15 cellular contexts compared by ENCODE assay signal in the genomic region with DNA sequence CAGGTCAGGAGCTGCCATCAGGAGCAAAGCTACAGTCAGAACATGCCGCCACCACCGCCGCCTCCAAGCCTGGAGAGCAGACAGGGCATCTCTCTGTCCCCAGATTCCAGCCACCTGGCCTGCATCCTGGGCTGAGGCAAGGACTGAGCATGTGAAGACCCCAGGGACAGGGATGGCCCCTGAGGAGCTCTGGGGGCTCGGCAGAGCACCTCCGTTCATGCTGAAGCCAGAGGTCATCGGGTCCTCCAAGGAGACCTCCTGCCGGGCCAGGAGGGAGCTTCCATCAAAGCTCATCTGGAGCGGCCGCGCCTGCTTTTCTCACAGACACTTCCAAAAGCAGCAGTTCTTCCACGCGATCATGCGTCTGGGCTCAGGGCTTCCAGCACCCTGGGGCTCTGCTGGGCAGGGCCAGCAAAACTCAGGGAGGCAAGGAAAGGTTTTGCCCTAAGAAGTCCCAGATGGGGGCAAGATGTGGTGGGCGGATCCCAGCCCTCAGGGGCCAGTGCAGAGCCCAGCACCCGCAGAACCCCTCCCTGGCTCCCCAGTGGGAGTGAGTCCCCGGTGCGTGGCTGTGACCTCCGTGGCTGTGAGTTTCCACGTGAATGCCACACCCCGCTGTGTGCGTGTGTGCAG.
A peak's percentile ranks its signal among the peaks of the same experiment; 100 is the strongest.
DNase-seq lines count a peak whose midpoint lies in the region; ATAC-seq, FAIRE-seq and TF ChIP-seq lines count a peak whose summit lies in the region.
"Had no signal": no experiment of that assay in that cellular context is flagged by ENCODE, and none has a peak within 500 bp of the region (broad histone marks: within the 10 kb centered on the region; RNA-seq: fewer than 3 reads in every experiment).

No MANE protein-coding gene starts in this region.

- no peaks in the 10 kb centered on the region for H3K9me3 ChIP-seq in kidney (ENCODE audit: control insufficient read depth in 1 of 2, low read length in 2 of 2)
- H3K9me3 ChIP-seq in MG63 = no peaks in the 10 kb centered on the region
- H3K9me3 ChIP-seq: BLaER1 had no signal

- H3K4me3 ChIP-seq in H7 (ENCODE audit: insufficient read depth, low read depth, low read length) (no peak overlapping the region), kidney (ENCODE audit: low read length in 2 of 2) (no peak overlapping the region), MG63 (no peak overlapping the region)
- H3K4me3 ChIP-seq: BLaER1 had no signal

- no peaks in the 10 kb centered on the region for H3K4me1 Mint-ChIP-seq in activated naive CD8-positive, alpha-beta T cell treated with anti-CD3 and anti-CD28 coated beads, Interleukin-2, amount 10 ng/mL, durations not matched to agents 7 days and 5 days
- H3K4me1 Mint-ChIP-seq in activated naive CD8-positive, alpha-beta T cell treated with anti-CD3 and anti-CD28 coated beads, Interleukin-2, amount 50 U/mL, for 24 hours = no peaks in the 10 kb centered on the region
- H3K4me1 Mint-ChIP-seq in mesothelial cell of epicardium = no peaks in the 10 kb centered on the region
- H3K4me1 Mint-ChIP-seq: CD4-positive, CD25-positive, alpha-beta regulatory T cell had no signal

- H3K4me3 Mint-ChIP-seq in activated naive CD8-positive, alpha-beta T cell treated with anti-CD3 and anti-CD28 coated beads, Interleukin-2, amount 10 ng/mL, durations not matched to agents 7 days and 5 days = no peak overlapping the region
- H3K4me3 Mint-ChIP-seq in activated naive CD8-positive, alpha-beta T cell treated with anti-CD3 and anti-CD28 coated beads, Interleukin-2, amount 50 U/mL, for 24 hours = no peak overlapping the region
- H3K4me3 Mint-ChIP-seq in mesothelial cell of epicardium = no peak overlapping the region
- H3K4me3 Mint-ChIP-seq: CD4-positive, CD25-positive, alpha-beta regulatory T cell; HFFc6 had no signal

- DNase-seq in activated naive CD8-positive, alpha-beta T cell treated with anti-CD3 and anti-CD28 coated beads, Interleukin-2, amount 10 ng/mL, durations not matched to agents 7 days and 5 days = peak; percentile 19
- DNase-seq in activated naive CD8-positive, alpha-beta T cell treated with anti-CD3 and anti-CD28 coated beads, Interleukin-2, amount 50 U/mL, for 24 hours = no peak
- DNase-seq in H7 = peak; percentile 59
- DNase-seq in kidney = peak; percentile 65
- peak; percentile 77 for DNase-seq in posterior vena cava (ENCODE audit: low spot score)
- DNase-seq in MG63 = no peak
- no peak for DNase-seq in mesothelial cell of epicardium (ENCODE audit: low spot score in 2 of 2, unreplicated experiment in 2 of 2)
- DNase-seq: 8988T; AML-193; CD4-positive, CD25-positive, alpha-beta regulatory T cell; HCEC 1CT; HFFc6 had no signal

- ATAC-seq in activated naive CD8-positive, alpha-beta T cell treated with anti-CD3 and anti-CD28 coated beads, Interleukin-2, amount 10 ng/mL, durations not matched to agents 7 days and 5 days (ENCODE audit: low read depth) = no peak
- ATAC-seq in activated naive CD8-positive, alpha-beta T cell treated with anti-CD3 and anti-CD28 coated beads, Interleukin-2, amount 50 U/mL, for 24 hours = no peak
- ATAC-seq in HG03045 (IDR thresholded peaks at IDR 0.05; ENCODE audit: unreplicated experiment) = no peak

- intact Hi-C loops in kidney (cut with DNase I) = no loop called here
- intact Hi-C loops in posterior vena cava (cut with DNase I) = no loop called here

- no peaks in the 10 kb centered on the region for H3K36me3 ChIP-seq in H7 (replicated peaks; ENCODE audit: control insufficient read depth, insufficient read depth, low read length)
- H3K36me3 ChIP-seq in kidney (ENCODE audit: control insufficient read depth in 1 of 2, insufficient read depth in 2 of 2, low read length in 2 of 2) = no peaks in the 10 kb centered on the region
- no peaks in the 10 kb centered on the region for H3K36me3 ChIP-seq in MG63
- H3K36me3 ChIP-seq: BLaER1 had no signal

- no peak for TF ChIP-seq CTCF in kidney (IDR thresholded peaks at IDR 0.05; ENCODE audit: borderline replicate concordance, extremely low read depth, insufficient read depth)
- TF ChIP-seq CTCF in mesothelial cell of epicardium (IDR thresholded peaks at IDR 0.05; ENCODE audit: unreplicated experiment) = no peak

- H3K27ac Mint-ChIP-seq in activated naive CD8-positive, alpha-beta T cell treated with anti-CD3 and anti-CD28 coated beads, Interleukin-2, amount 10 ng/mL, durations not matched to agents 7 days and 5 days = no peak overlapping the region
- H3K27ac Mint-ChIP-seq in activated naive CD8-positive, alpha-beta T cell treated with anti-CD3 and anti-CD28 coated beads, Interleukin-2, amount 50 U/mL, for 24 hours = no peak overlapping the region
- H3K27ac Mint-ChIP-seq in mesothelial cell of epicardium = no peak overlapping the region
- H3K27ac Mint-ChIP-seq: CD4-positive, CD25-positive, alpha-beta regulatory T cell; HFFc6 had no signal

- H3K27me3 ChIP-seq in H7 (ENCODE audit: control insufficient read depth, insufficient read depth, low read length) (no peaks in the 10 kb centered on the region), MG63 (no peaks in the 10 kb centered on the region)
- H3K27me3 ChIP-seq: BLaER1 had no signal

- peaks cover 3% of the 10 kb centered on the region for H3K27me3 Mint-ChIP-seq in activated naive CD8-positive, alpha-beta T cell treated with anti-CD3 and anti-CD28 coated beads, Interleukin-2, amount 10 ng/mL, durations not matched to agents 7 days and 5 days
- no peaks in the 10 kb centered on the region for H3K27me3 Mint-ChIP-seq in activated naive CD8-positive, alpha-beta T cell treated with anti-CD3 and anti-CD28 coated beads, Interleukin-2, amount 50 U/mL, for 24 hours
- no peaks in the 10 kb centered on the region for H3K27me3 Mint-ChIP-seq in mesothelial cell of epicardium (ENCODE audit: low read depth)
- H3K27me3 Mint-ChIP-seq: CD4-positive, CD25-positive, alpha-beta regulatory T cell had no signal

- no peaks in the 10 kb centered on the region for H3K9me3 Mint-ChIP-seq in activated naive CD8-positive, alpha-beta T cell treated with anti-CD3 and anti-CD28 coated beads, Interleukin-2, amount 10 ng/mL, durations not matched to agents 7 days and 5 days
- H3K9me3 Mint-ChIP-seq in activated naive CD8-positive, alpha-beta T cell treated with anti-CD3 and anti-CD28 coated beads, Interleukin-2, amount 50 U/mL, for 24 hours = no peaks in the 10 kb centered on the region
- no peaks in the 10 kb centered on the region for H3K9me3 Mint-ChIP-seq in mesothelial cell of epicardium
- H3K9me3 Mint-ChIP-seq: CD4-positive, CD25-positive, alpha-beta regulatory T cell had no signal

- no peaks in the 10 kb centered on the region for H3K36me3 Mint-ChIP-seq in activated naive CD8-positive, alpha-beta T cell treated with anti-CD3 and anti-CD28 coated beads, Interleukin-2, amount 10 ng/mL, durations not matched to agents 7 days and 5 days
- H3K36me3 Mint-ChIP-seq in activated naive CD8-positive, alpha-beta T cell treated with anti-CD3 and anti-CD28 coated beads, Interleukin-2, amount 50 U/mL, for 24 hours (ENCODE audit: low read depth) = no peaks in the 10 kb centered on the region
- H3K36me3 Mint-ChIP-seq in mesothelial cell of epicardium = no peaks in the 10 kb centered on the region
- H3K36me3 Mint-ChIP-seq: CD4-positive, CD25-positive, alpha-beta regulatory T cell had no signal

- POLR2A ChIA-PET in activated naive CD8-positive, alpha-beta T cell treated with anti-CD3 and anti-CD28 coated beads, Interleukin-2, amount 10 ng/mL, durations not matched to agents 7 days and 5 days (lab: Charles Lee) = no interaction called here

- no peak overlapping the region for H3K27ac ChIP-seq in kidney (ENCODE audit: low read depth in 2 of 2, low read length in 2 of 2)
- H3K27ac ChIP-seq: BLaER1 had no signal

- FAIRE-seq in kidney (lab: Jason Lieb, UNC) = no peak
- FAIRE-seq: H1 had no signal

- H3K9ac ChIP-seq in kidney (ENCODE audit: low read length in 2 of 2) = no peak overlapping the region
- H3K9ac ChIP-seq: BLaER1 had no signal

- H3K4me1 ChIP-seq in kidney (ENCODE audit: control insufficient read depth in 1 of 2, insufficient read depth in 1 of 2, low read depth in 1 of 2, low read length in 2 of 2) = no peaks in the 10 kb centered on the region

Comparison
In these comparisons a context has a peak if more than half of its experiments do, and no peak if none do; other contexts are left out.
1. DNase-seq: peak in activated naive CD8-positive, alpha-beta T cell treated with anti-CD3 and anti-CD28 coated beads, Interleukin-2, amount 10 ng/mL, durations not matched to agents 7 days and 5 days (single experiment), H7 (single experiment), kidney (single experiment) and posterior vena cava (single experiment); none in activated naive CD8-positive, alpha-beta T cell treated with anti-CD3 and anti-CD28 coated beads, Interleukin-2, amount 50 U/mL, for 24 hours (single experiment), MG63 (single experiment) and mesothelial cell of epicardium (0 of 2).